Comparison of ENCODE assay signal across 11 cellular contexts in genomic region chr3:30628188-30628930, GRCh38. TPM values are rescaled to one million over a fixed set of nuclear protein-coding genes. Genes with fewer than 3 reads are reported as not detected.
DNase-seq lines count a peak whose midpoint lies in the region; ATAC-seq and TF ChIP-seq lines count a peak whose summit lies in the region.
"Had no signal": no experiment of that assay in that cellular context is flagged by ENCODE, and none has a peak within 500 bp of the region (broad histone marks: within the 10 kb centered on the region; RNA-seq: fewer than 3 reads in every experiment).

No MANE protein-coding gene starts in this region.

- H3K27me3 ChIP-seq in left ventricle myocardium inferior (ENCODE audit: low read depth), result no peaks in the 10 kb centered on the region
- H3K27me3 ChIP-seq in mesendoderm (ENCODE audit: insufficient read depth, low read length, poor library complexity), result no peaks in the 10 kb centered on the region
- H3K27me3 ChIP-seq in vagina, result no peaks in the 10 kb centered on the region

- no peak overlapping the region for H4K8ac ChIP-seq in mesendoderm (ENCODE audit: low read depth, low read length)

- TF ChIP-seq POLR2A in vagina (IDR thresholded peaks at IDR 0.05), result no peak

- H3K27ac ChIP-seq in left ventricle myocardium inferior (replicated peaks) (peak overlapping the region; percentile 85), mesendoderm (ENCODE audit: low read depth, low read length) (no peak overlapping the region), vagina (peak overlapping the region; percentile 31)

- no peak overlapping the region for H3K4me2 ChIP-seq in mesendoderm (ENCODE audit: low read length)

- WGBS in mesendoderm (ENCODE audit: extremely low coverage, insufficient coverage, low lambda C conversion rate), result no CpG with 5 or more reads among the region's 4 CpGs

- H3K4me3 Mint-ChIP-seq in activated naive CD8-positive, alpha-beta T cell treated with anti-CD3 and anti-CD28 coated beads, Interleukin-2, amount 50 U/mL, for 24 hours, result peak overlapping the region; percentile 55
- H3K4me3 Mint-ChIP-seq: type B pancreatic cell had no signal

- H3K9ac ChIP-seq in mesendoderm (ENCODE audit: low read length), result peak overlapping the region; percentile 1

- no peak for ATAC-seq in left cardiac atrium
- peak; percentile 29 for ATAC-seq in activated naive CD8-positive, alpha-beta T cell treated with anti-CD3 and anti-CD28 coated beads, Interleukin-2, amount 50 U/mL, for 24 hours
- no peak for ATAC-seq in left colon
- ATAC-seq: K562 had no signal

- H3K9me3 ChIP-seq in left ventricle myocardium inferior (replicated peaks) (peaks cover 3% of the 10 kb centered on the region), vagina (no peaks in the 10 kb centered on the region)

- H3K4me3 ChIP-seq in left ventricle myocardium inferior (peak overlapping the region; percentile 30), mesendoderm (ENCODE audit: low read length) (no peak overlapping the region), vagina (no peak overlapping the region)
- H3K4me3 ChIP-seq: K562 had no signal

- peaks cover 99% of the 10 kb centered on the region for H3K4me1 Mint-ChIP-seq in activated naive CD8-positive, alpha-beta T cell treated with anti-CD3 and anti-CD28 coated beads, Interleukin-2, amount 50 U/mL, for 24 hours

- peaks cover 3% of the 10 kb centered on the region for H3K9me3 Mint-ChIP-seq in activated naive CD8-positive, alpha-beta T cell treated with anti-CD3 and anti-CD28 coated beads, Interleukin-2, amount 50 U/mL, for 24 hours
- H3K9me3 Mint-ChIP-seq: type B pancreatic cell had no signal

- peak overlapping the region; percentile 24 for H2AK5ac ChIP-seq in mesendoderm (ENCODE audit: low read length)

- no peaks in the 10 kb centered on the region for H3K27me3 Mint-ChIP-seq in activated naive CD8-positive, alpha-beta T cell treated with anti-CD3 and anti-CD28 coated beads, Interleukin-2, amount 50 U/mL, for 24 hours
- H3K27me3 Mint-ChIP-seq: type B pancreatic cell had no signal

- peaks cover 73% of the 10 kb centered on the region for H3K36me3 Mint-ChIP-seq in activated naive CD8-positive, alpha-beta T cell treated with anti-CD3 and anti-CD28 coated beads, Interleukin-2, amount 50 U/mL, for 24 hours (ENCODE audit: low read depth)

- TF ChIP-seq CTCF in left ventricle myocardium inferior (IDR thresholded peaks at IDR 0.05; ENCODE audit: borderline replicate concordance), result no peak
- no peak for TF ChIP-seq CTCF in vagina (IDR thresholded peaks at IDR 0.05)

- H3K56ac ChIP-seq in mesendoderm (ENCODE audit: low read length), result peak overlapping the region; percentile 28

- H2BK120ac ChIP-seq in mesendoderm (ENCODE audit: low read depth, low read length), result no peak overlapping the region

- H3K36me3 ChIP-seq in left ventricle myocardium inferior, result peaks cover 19% of the 10 kb centered on the region
- H3K36me3 ChIP-seq in mesendoderm (ENCODE audit: control insufficient read depth, insufficient read depth, low read length), result no peaks in the 10 kb centered on the region
- no peaks in the 10 kb centered on the region for H3K36me3 ChIP-seq in vagina

- intact Hi-C loops in left ventricle myocardium inferior (cut with micrococcal nuclease) (no loop called here), left cardiac atrium (cut with DNase I) (no loop called here), vagina (cut with DNase I) (no loop called here), left colon (cut with DNase I, micrococcal nuclease) (no loop called here)

- peak overlapping the region; percentile 71 for H3K18ac ChIP-seq in mesendoderm (ENCODE audit: low read length)

- no peak overlapping the region for H2BK15ac ChIP-seq in mesendoderm (replicated peaks; ENCODE audit: low read depth)

- no peaks in the 10 kb centered on the region for H3K79me2 ChIP-seq in mesendoderm (ENCODE audit: control insufficient read depth, insufficient read depth, low read length)

- H3K27ac Mint-ChIP-seq in activated naive CD8-positive, alpha-beta T cell treated with anti-CD3 and anti-CD28 coated beads, Interleukin-2, amount 50 U/mL, for 24 hours, result peak overlapping the region; percentile 93
- H3K27ac Mint-ChIP-seq: type B pancreatic cell had no signal

- H2BK5ac ChIP-seq in mesendoderm (ENCODE audit: low read length), result no peak overlapping the region

- peak overlapping the region; percentile 52 for H3K4ac ChIP-seq in mesendoderm (ENCODE audit: low read depth, low read length)

- H3K23ac ChIP-seq in mesendoderm (ENCODE audit: low read length), result no peak overlapping the region

- H3K4me1 ChIP-seq in left ventricle myocardium inferior, result peaks cover 100% of the 10 kb centered on the region
- peaks cover 20% of the 10 kb centered on the region for H3K4me1 ChIP-seq in mesendoderm (ENCODE audit: control insufficient read depth, low read depth, low read length)
- H3K4me1 ChIP-seq in vagina, result peaks cover 95% of the 10 kb centered on the region

- H3K79me1 ChIP-seq in mesendoderm (ENCODE audit: low read length), result no peaks in the 10 kb centered on the region

- DNase-seq in left ventricle myocardium inferior (no peak), left cardiac atrium (no peak), mesendoderm (peak; percentile 24), vagina (ENCODE audit: extremely low spot score in 2 of 2) (no peak), GDM1 (lab: John Stamatoyannopoulos, UW) (no peak), midbrain (lab: John Stamatoyannopoulos, UW) (no peak), left colon (no peak)
- no peak for DNase-seq in activated naive CD8-positive, alpha-beta T cell treated with anti-CD3 and anti-CD28 coated beads, Interleukin-2, amount 50 U/mL, for 24 hours
- DNase-seq: COR-L47 had no signal

- no peak overlapping the region for H4K5ac ChIP-seq in mesendoderm (ENCODE audit: low read length)

RNA-seq across cellular contexts. Expression of gene TGFBR2, which starts 22.0 kb away (rescaled TPM):
- total RNA-seq in left ventricle myocardium inferior (144 TPM), left cardiac atrium (100 to 1,000 TPM; 234 to 243 TPM), vagina (176 TPM), left colon (10 to 100 TPM; 43.0 to 57.6 TPM)
- polyA plus RNA-seq in mesendoderm (2013, experiment 1 of 2), result 2.6 TPM
- polyA plus RNA-seq in mesendoderm (2013, experiment 2 of 2), result 2.6 TPM
